ENCODE assay signal across 22 cellular contexts in the genomic region with DNA sequence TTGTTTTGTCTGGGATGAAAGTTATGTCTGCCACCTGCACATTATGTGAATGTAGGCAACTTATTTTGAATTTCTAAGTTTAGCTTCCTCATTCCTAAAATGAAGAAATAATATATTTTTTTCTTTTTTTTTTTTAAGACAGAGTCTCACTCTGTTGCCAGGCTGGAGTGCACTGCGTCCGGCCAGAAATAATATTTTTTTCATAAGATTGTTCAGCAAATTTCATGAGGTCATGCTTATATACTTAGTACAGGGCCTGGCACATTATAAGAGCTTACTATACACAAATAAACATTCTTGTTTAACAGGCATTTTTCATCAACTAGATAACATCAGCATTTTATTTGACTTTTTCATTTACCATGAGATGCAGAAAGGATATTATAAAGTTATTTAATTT.
"Had no signal": no experiment of that assay in that cellular context is flagged by ENCODE, and none has a peak within 500 bp of the region (broad histone marks: within the 10 kb centered on the region; RNA-seq: fewer than 3 reads in every experiment).

No MANE protein-coding gene starts in this region.

- H3K4me1 ChIP-seq: left lung, left ventricle myocardium inferior, lower lobe of right lung had no signal

- H3K4me3 ChIP-seq: hepatocyte, left lung, left ventricle myocardium inferior, lower lobe of right lung, lung had no signal

- DNase-seq: hippocampal formation; hypothalamus; immature natural killer cell; islet precursor cell; kidney glomerular epithelial cell; left cardiac atrium; left colon; left lung; left ventricle myocardium inferior; left ventricle myocardium superior; lower lobe of right lung; mammary epithelial cell; mesenchymal stem cell; mesendoderm; midbrain; naive B cell; naive thymus-derived CD4-positive, alpha-beta T cell had no signal

- FAIRE-seq: islet of Langerhans, keratinocyte had no signal

- H3K27ac ChIP-seq: hepatocyte, left lung, left ventricle myocardium inferior, lower lobe of right lung had no signal

- H3K9me3 ChIP-seq: left lung, lower lobe of right lung had no signal

- H3K36me3 ChIP-seq: left lung, left ventricle myocardium inferior, lower lobe of right lung had no signal

- H3K27me3 ChIP-seq: hepatocyte, left lung had no signal

- ATAC-seq: left cardiac atrium; left colon; left lobe of liver; left lung; left ventricle myocardium superior; lower lobe of right lung; naive thymus-derived CD4-positive, alpha-beta T cell had no signal
